8 cellular contexts compared by ENCODE assay signal in the genomic region with DNA sequence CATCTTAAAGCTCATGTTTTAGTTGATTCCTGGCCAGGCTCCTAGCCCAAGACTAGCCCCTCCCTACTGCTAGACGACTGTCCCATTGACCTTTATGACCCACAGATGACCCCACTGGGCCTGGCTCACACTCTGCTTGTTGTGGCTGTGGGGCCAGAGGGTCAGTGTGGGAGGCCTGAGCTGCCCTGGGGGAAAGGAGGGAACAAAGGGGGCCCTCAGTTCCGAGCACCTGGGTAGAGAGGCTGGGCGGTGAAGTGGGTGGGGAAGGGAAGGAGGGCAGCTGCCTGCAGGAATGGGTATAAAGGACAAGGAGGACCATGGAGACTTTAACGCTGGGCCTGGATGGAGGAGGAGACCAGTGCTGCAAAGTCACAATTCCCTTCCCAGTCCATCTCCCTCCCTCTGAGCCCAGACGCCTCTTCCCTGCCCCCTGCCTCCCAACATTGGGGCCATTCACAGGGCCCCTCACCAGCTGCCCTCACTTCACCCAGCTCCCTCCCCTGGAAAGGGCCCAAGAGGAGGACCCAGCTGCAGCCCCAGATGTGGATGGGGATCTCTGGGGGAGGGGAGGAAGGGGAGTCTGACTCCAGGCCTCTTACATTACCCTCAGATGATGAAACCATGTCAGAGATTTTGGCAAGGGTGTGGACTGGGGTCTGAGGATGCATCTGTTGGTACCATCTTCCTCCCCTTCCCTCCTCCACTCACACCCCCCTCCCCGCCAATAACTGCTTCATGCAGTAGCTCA. TPM values are rescaled to one million over a fixed set of nuclear protein-coding genes. Genes with fewer than 3 reads are reported as not detected.
DNase-seq lines count a peak whose midpoint lies in the region; ATAC-seq and TF ChIP-seq lines count a peak whose summit lies in the region.

No MANE protein-coding gene starts in this region.

- H3K27ac ChIP-seq in WERI-Rb-1 (peak overlapping the region; percentile 89), spleen (peak overlapping the region in 3 of 8 donors; percentile 95 to 96 (median 95)), brain microvascular endothelial cell (no peak overlapping the region)

- H3K4me1 ChIP-seq in spleen: peaks cover 50 to 96% (median 90%) of the 10 kb centered on the region in 6 donors

- H3K4me3 ChIP-seq in WERI-Rb-1 (ENCODE audit: low read depth, low read length) (peak overlapping the region; percentile 58), iPS-18c (ENCODE audit: insufficient read depth, low read depth, low read length) (peak overlapping the region; percentile 31; the same call in 1 of the 2 replicates), spleen (peak overlapping the region in 1 of 8 donors; percentile 79), brain microvascular endothelial cell (ENCODE audit: low read depth, low read length) (no peak overlapping the region)

- DNase-seq in activated T-cell treated with anti-CD3 and anti-CD28 coated beads, Interleukin-2, amount 50 U/mL, for 4 hours: no peak
- no peak for DNase-seq in activated T-cell treated with anti-CD3 and anti-CD28 coated beads, Interleukin-2, amount 50 U/mL, for 1 hour
- DNase-seq in WERI-Rb-1 (peak; percentile 43), spleen (peak; percentile 85), NCI-H1092 treated with DMSO at 0.1 percent for 48 hours (lab: John Stamatoyannopoulos, UW) (no peak), brain microvascular endothelial cell (no peak), NCI-H1105 (lab: John Stamatoyannopoulos, UW) (no peak)

- TF ChIP-seq CTCF in WERI-Rb-1 (IDR thresholded peaks at IDR 0.05; ENCODE audit: low read depth, low read length): no peak
- no peak for TF ChIP-seq CTCF in spleen (IDR thresholded peaks at IDR 0.05 in 8 of 11, conservative IDR thresholded peaks at IDR 0.05 in 3 of 11)
- TF ChIP-seq CTCF in brain microvascular endothelial cell (IDR thresholded peaks at IDR 0.05; ENCODE audit: low read depth, low read length, missing control alignments): no peak

- TF ChIP-seq POLR2A in spleen (IDR thresholded peaks at IDR 0.05): no peak

- in situ Hi-C loops in brain microvascular endothelial cell (cut with HindIII; ENCODE audit: low pct_ligation_motif_present, low sequenced_read_pairs): no loop called here

- H3K9me3 ChIP-seq in WERI-Rb-1 (ENCODE audit: severe bottlenecking): no peaks in the 10 kb centered on the region
- no peaks in the 10 kb centered on the region for H3K9me3 ChIP-seq in iPS-18c (ENCODE audit: control insufficient read depth, insufficient read depth, low read length)
- no peaks in the 10 kb centered on the region for H3K9me3 ChIP-seq in spleen

- H3K4me1 Mint-ChIP-seq in activated T-cell treated with anti-CD3 and anti-CD28 coated beads, Interleukin-2, amount 50 U/mL, for 4 hours (ENCODE audit: low read depth): peaks cover 58% of the 10 kb centered on the region

- H3K36me3 ChIP-seq in WERI-Rb-1: peaks cover 27% of the 10 kb centered on the region
- no peaks in the 10 kb centered on the region for H3K36me3 ChIP-seq in spleen
- H3K36me3 ChIP-seq in brain microvascular endothelial cell (replicated peaks): no peaks in the 10 kb centered on the region

- 71 to 76% (median 76%) methylated on average over 6 of the region's 6 CpGs for WGBS in spleen, 5 donors

- H3K27me3 ChIP-seq in WERI-Rb-1 (ENCODE audit: insufficient read depth, low read depth, severe bottlenecking) (no peaks in the 10 kb centered on the region), spleen (replicated peaks in 1 of 7) (no peaks in the 10 kb centered on the region), brain microvascular endothelial cell (replicated peaks) (no peaks in the 10 kb centered on the region)

- H3K36me3 Mint-ChIP-seq in activated T-cell treated with anti-CD3 and anti-CD28 coated beads, Interleukin-2, amount 50 U/mL, for 4 hours (ENCODE audit: insufficient read depth): no peaks in the 10 kb centered on the region

- intact Hi-C loops in spleen (cut with DNase I; ENCODE audit: low total_unique reads): no loop called here

- no peaks in the 10 kb centered on the region for H3K9me3 Mint-ChIP-seq in activated T-cell treated with anti-CD3 and anti-CD28 coated beads, Interleukin-2, amount 50 U/mL, for 4 hours

- no peaks in the 10 kb centered on the region for H3K27me3 Mint-ChIP-seq in activated T-cell treated with anti-CD3 and anti-CD28 coated beads, Interleukin-2, amount 50 U/mL, for 4 hours (ENCODE audit: low read depth)

- no peak for ATAC-seq in activated T-cell treated with anti-CD3 and anti-CD28 coated beads, Interleukin-2, amount 50 U/mL, for 4 hours

- peak overlapping the region; percentile 33 for H3K4me3 Mint-ChIP-seq in activated T-cell treated with anti-CD3 and anti-CD28 coated beads, Interleukin-2, amount 50 U/mL, for 4 hours

RNA-seq across cellular contexts. Expression of gene KIF21B, which starts 0.9 kb away (rescaled TPM):
- 10 to 100 TPM; 24.2 to 36.3 (median 30.3) TPM for total RNA-seq in activated T-cell treated with anti-CD3 and anti-CD28 coated beads, Interleukin-2, amount 50 U/mL, for 4 hours
- 10 to 100 TPM; 27.1 to 49.0 (median 30.0) TPM for total RNA-seq in spleen
- 1 to 10 TPM; 3.0 to 9.3 (median 4.5) TPM for polyA plus RNA-seq in spleen

Comparison
In these comparisons a context has a peak if more than half of its experiments do, and no peak if none do; other contexts are left out.
1. DNase-seq: peak in WERI-Rb-1 (single experiment) and spleen (single experiment); none in activated T-cell treated with anti-CD3 and anti-CD28 coated beads, Interleukin-2, amount 50 U/mL, for 4 hours (single experiment), activated T-cell treated with anti-CD3 and anti-CD28 coated beads, Interleukin-2, amount 50 U/mL, for 1 hour (single experiment), NCI-H1092 treated with DMSO at 0.1 percent for 48 hours (single experiment), brain microvascular endothelial cell (single experiment) and NCI-H1105 (single experiment).